8 cellular contexts compared by ENCODE assay signal in genomic region chr12:69738351-69739286, GRCh38. TPM values are rescaled to one million over a fixed set of nuclear protein-coding genes. Genes with fewer than 3 reads are reported as not detected.
DNase-seq lines count a peak whose midpoint lies in the region; ATAC-seq and TF ChIP-seq lines count a peak whose summit lies in the region.

A gene with protein sequence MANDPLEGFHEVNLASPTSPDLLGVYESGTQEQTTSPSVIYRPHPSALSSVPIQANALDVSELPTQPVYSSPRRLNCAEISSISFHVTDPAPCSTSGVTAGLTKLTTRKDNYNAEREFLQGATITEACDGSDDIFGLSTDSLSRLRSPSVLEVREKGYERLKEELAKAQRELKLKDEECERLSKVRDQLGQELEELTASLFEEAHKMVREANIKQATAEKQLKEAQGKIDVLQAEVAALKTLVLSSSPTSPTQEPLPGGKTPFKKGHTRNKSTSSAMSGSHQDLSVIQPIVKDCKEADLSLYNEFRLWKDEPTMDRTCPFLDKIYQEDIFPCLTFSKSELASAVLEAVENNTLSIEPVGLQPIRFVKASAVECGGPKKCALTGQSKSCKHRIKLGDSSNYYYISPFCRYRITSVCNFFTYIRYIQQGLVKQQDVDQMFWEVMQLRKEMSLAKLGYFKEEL (plus strand): TSS chr12:69738860. CDS start chr12:69755409, 16,549 bp downstream.

- no peaks in the 10 kb centered on the region for H3K36me3 Mint-ChIP-seq in CD14-positive monocyte

- H3K27me3 Mint-ChIP-seq in CD14-positive monocyte (ENCODE audit: low read depth in 3 of 3) = peaks cover 0 to 15% (median 1%) of the 10 kb centered on the region in 3 donors

- peaks cover 0 to 11% of the 10 kb centered on the region in 2 donors for H3K4me1 ChIP-seq in duodenal mucosa (ENCODE audit: control insufficient read depth in 1 of 2, insufficient read depth in 2 of 2, low read length in 2 of 2)
- peaks cover 8% of the 10 kb centered on the region for H3K4me1 ChIP-seq in lower lobe of right lung

- H3K27ac Mint-ChIP-seq in CD14-positive monocyte = peak within 1 kb of the TSS; percentile 32 to 83 (median 57)

- H3K9me3 Mint-ChIP-seq in CD14-positive monocyte = peaks cover 0 to 2% (median 0%) of the 10 kb centered on the region in 7 donors

- H3K4me3 ChIP-seq in duodenal mucosa (ENCODE audit: low read depth in 1 of 2, low read length in 2 of 2) (peak within 1 kb of the TSS; percentile 80 to 96), lower lobe of right lung (peak within 1 kb of the TSS; percentile 78)

- H3K4me1 Mint-ChIP-seq in CD14-positive monocyte = peaks cover 20% of the 10 kb centered on the region

- H3K9me3 ChIP-seq in duodenal mucosa (ENCODE audit: control insufficient read depth in 1 of 2, low read length in 2 of 2) = no peaks in the 10 kb centered on the region
- H3K9me3 ChIP-seq in lower lobe of right lung = no peaks in the 10 kb centered on the region

- peak; percentile 71 for TF ChIP-seq CTCF in CD14-positive monocyte (IDR thresholded peaks at IDR 0.05)
- peak; percentile 72 for TF ChIP-seq CTCF in lower lobe of right lung (IDR thresholded peaks at IDR 0.05)

- H3K27ac ChIP-seq in duodenal mucosa (ENCODE audit: low read depth, low read length) (peak within 1 kb of the TSS; percentile 92), lower lobe of right lung (peak within 1 kb of the TSS; percentile 86)

- ATAC-seq in GM19324 (IDR thresholded peaks at IDR 0.05; ENCODE audit: low FRiP score, unreplicated experiment) (peak; percentile 90), HG03460 (IDR thresholded peaks at IDR 0.05; ENCODE audit: unreplicated experiment) (peak; percentile 80), lower lobe of right lung (peak; percentile 96 to 99)

- H3K36me3 ChIP-seq in duodenal mucosa (ENCODE audit: control insufficient read depth in 1 of 2, insufficient read depth in 2 of 2, low read length in 2 of 2) (no peaks in the 10 kb centered on the region), lower lobe of right lung (no peaks in the 10 kb centered on the region)

- DNase-seq in CD14-positive monocyte (ENCODE audit: low spot score) (peak; percentile 74), NCI-H69 (lab: John Stamatoyannopoulos, UW) (peak; percentile 89), lower lobe of right lung (peak; percentile 93)
- DNase-seq in activated CD4-positive, alpha-beta T cell treated with anti-CD3 and anti-CD28 coated beads, Interleukin-2, amount 50 U/mL, for 48 hours = peak; percentile 93 to 95
- peak; percentile 88 to 93 (median 92) for DNase-seq in stimulated activated CD4-positive, alpha-beta T cell treated with anti-CD3 and anti-CD28 coated beads, TNF-alpha, amount 100 ng/mL, for 4 hours (ENCODE audit: low read depth in 3 of 3)

- H3K9ac ChIP-seq in duodenal mucosa (ENCODE audit: low read depth in 1 of 2, low read length in 2 of 2) = peak within 1 kb of the TSS; percentile 81 to 97

- intact Hi-C loops in CD14-positive monocyte (cut with micrococcal nuclease) (no loop called here), lower lobe of right lung (cut with DNase I) (no loop called here)

- H3K27me3 ChIP-seq in duodenal mucosa (ENCODE audit: control insufficient read depth in 1 of 2, insufficient read depth in 2 of 2, low read length in 2 of 2) = no peaks in the 10 kb centered on the region
- H3K27me3 ChIP-seq in lower lobe of right lung (ENCODE audit: low read depth) = no peaks in the 10 kb centered on the region

- peak within 1 kb of the TSS; percentile 84 to 95 for H3K4me3 Mint-ChIP-seq in CD14-positive monocyte

RNA-seq across cellular contexts. Expression of the gene that starts here (rescaled TPM):
- 10 to 100 TPM in 1 of 2 donors, 1 to 10 TPM in 1; 9.4 to 14.8 TPM for polyA plus RNA-seq in CD14-positive monocyte
- total RNA-seq in lower lobe of right lung = 28.2 TPM

Comparison
In these comparisons a context has a peak if more than half of its experiments do, and no peak if none do; other contexts are left out.
1. Peak in every context shown above with its lines: DNase-seq, ATAC-seq, H3K4me3 ChIP-seq and H3K27ac ChIP-seq.